2 cellular contexts compared by ENCODE assay signal in genomic region chr7:101426303-101427011, GRCh38.
TF ChIP-seq lines count a peak whose summit lies in the region.

No MANE protein-coding gene starts in this region.

TF ChIP-seq in HEK293, 187 proteins besides CTCF, POLR2A, EP300 and RAD21:
- TF ChIP-seq ZNF280D (tag by site-specific recombination; IDR thresholded peaks at IDR 0.05) (peak; percentile 82; the same call in 1 of the 2 replicates), ZNF768 (tag by site-specific recombination; IDR thresholded peaks at IDR 0.05) (no peak), ZNF580 (tag by site-specific recombination; IDR thresholded peaks at IDR 0.05) (0 out of 2 replicates have a peak, but pooled peaks have one; percentile 42)

TF ChIP-seq in K562, 482 proteins besides CTCF, POLR2A, EP300 and RAD21 (continued from another document):
- TF ChIP-seq THRB (CRISPR knock-in tag; conservative IDR thresholded peaks at IDR 0.05) (no peak), BRF1 (IDR thresholded peaks at IDR 0.05; ENCODE audit: borderline replicate concordance, extremely low read depth, insufficient read length) (no peak), BCOR (IDR thresholded peaks at IDR 0.05) (peak; percentile 49; the same call in 1 of the 2 replicates), RBM25 (IDR thresholded peaks at IDR 0.05; ENCODE audit: low read depth, low read length, severe bottlenecking) (peak; percentile 86), HBP1 (CRISPR knock-in tag; IDR thresholded peaks at IDR 0.05) (no peak), HDGF (IDR thresholded peaks at IDR 0.05) (no peak), SMARCA5 (IDR thresholded peaks at IDR 0.05) (0 out of 2 replicates have a peak, but pooled peaks have one; percentile 30)
